8 cellular contexts compared by ENCODE assay signal in the genomic region with DNA sequence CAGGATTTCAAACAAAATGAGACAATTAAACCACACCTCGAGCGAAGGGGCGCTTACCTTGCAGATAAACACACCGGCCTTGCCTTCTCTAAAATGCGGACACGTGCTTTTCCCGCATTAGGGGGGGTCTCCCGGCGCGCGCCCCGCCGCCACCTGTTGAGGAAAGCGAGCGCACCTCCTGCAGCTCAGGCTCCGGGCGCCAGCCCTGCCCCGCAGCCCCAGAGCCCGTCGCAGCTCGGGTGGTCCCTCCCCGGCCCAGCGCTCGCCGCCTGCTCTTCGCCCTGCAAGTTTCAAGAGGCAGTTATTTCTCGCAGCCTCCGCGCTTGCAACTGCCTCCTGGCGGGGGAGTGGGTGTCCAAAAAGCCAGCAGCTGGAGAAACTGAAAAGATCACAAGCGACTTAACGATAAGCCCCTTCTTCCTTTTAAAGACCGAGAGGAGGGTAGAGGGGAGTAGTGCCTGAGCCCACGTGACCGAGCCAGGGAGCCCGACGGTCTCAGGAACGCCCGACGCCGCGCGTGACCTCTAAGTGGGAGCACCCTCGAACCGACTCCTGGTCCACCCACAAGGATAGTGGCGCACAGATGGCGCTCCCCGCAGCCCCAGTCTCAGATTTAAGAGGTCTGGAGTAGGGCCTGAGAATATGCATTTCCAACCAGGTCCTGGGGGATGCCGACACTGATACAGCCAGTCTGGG. TPM values are rescaled to one million over a fixed set of nuclear protein-coding genes. Genes with fewer than 3 reads are reported as not detected.
A peak's percentile ranks its signal among the peaks of the same experiment; 100 is the strongest.
DNase-seq lines count a peak whose midpoint lies in the region; ATAC-seq and TF ChIP-seq lines count a peak whose summit lies in the region.

A gene (minus strand): TSS at position 396 of the 696 bp plus-strand sequence. CDS start 11,386 bp downstream, outside the sequence.

- peak in 1 of 2 donors; percentile 30 for TF ChIP-seq CTCF in right atrium auricular region (IDR thresholded peaks at IDR 0.05)
- TF ChIP-seq CTCF in sigmoid colon (IDR thresholded peaks at IDR 0.05) = no peak

- DNase-seq in SHP77 (lab: John Stamatoyannopoulos, UW) (peak; percentile 9 to 31), SHP77 treated with DMSO at 0.1 percent for 48 hours (lab: John Stamatoyannopoulos, UW) (no peak), NCI-H524 (lab: John Stamatoyannopoulos, UW) (peak; percentile 94 to 97), right atrium auricular region (ENCODE audit: low spot score) (no peak), sigmoid colon (no peak), G401 (ENCODE audit: low spot score) (no peak)

- TF ChIP-seq POLR2A in sigmoid colon (IDR thresholded peaks at IDR 0.05) = no peak

- no peaks in the 10 kb centered on the region for H3K27me3 ChIP-seq in right atrium auricular region
- H3K27me3 ChIP-seq in sigmoid colon = peaks cover 0 to 61% (median 19%) of the 10 kb centered on the region in 3 donors

- ATAC-seq in HG02588 (IDR thresholded peaks at IDR 0.05; ENCODE audit: unreplicated experiment) = peak; percentile 34

- H3K4me1 ChIP-seq in right atrium auricular region = peaks cover 0 to 17% of the 10 kb centered on the region in 2 donors
- peaks cover 0 to 17% (median 16%) of the 10 kb centered on the region in 4 donors for H3K4me1 ChIP-seq in sigmoid colon

- H3K36me3 ChIP-seq in right atrium auricular region (no peaks in the 10 kb centered on the region), sigmoid colon (no peaks in the 10 kb centered on the region)

- WGBS in sigmoid colon, 2 donors = 1 to 2% methylated on average over 49 of the region's 49 CpGs

- H3K9me3 ChIP-seq in right atrium auricular region = no peaks in the 10 kb centered on the region
- H3K9me3 ChIP-seq in sigmoid colon = no peaks in the 10 kb centered on the region

- peaks cover 34% of the 10 kb centered on the region for H3K4me1 Mint-ChIP-seq in activated naive CD4-positive, alpha-beta T cell treated with anti-CD3 and anti-CD28 coated beads, Interleukin-2, amount 50 U/mL, for 24 hours

- intact Hi-C loops in sigmoid colon (cut with DNase I) = no loop called here

- in situ Hi-C loops in G401 (cut with HindIII; ENCODE audit: low sequenced_read_pairs) = no loop called here

- no peaks in the 10 kb centered on the region for H3K9me3 Mint-ChIP-seq in activated naive CD4-positive, alpha-beta T cell treated with anti-CD3 and anti-CD28 coated beads, Interleukin-2, amount 50 U/mL, for 24 hours

- H3K36me3 Mint-ChIP-seq in activated naive CD4-positive, alpha-beta T cell treated with anti-CD3 and anti-CD28 coated beads, Interleukin-2, amount 50 U/mL, for 24 hours = no peaks in the 10 kb centered on the region

- H3K27ac ChIP-seq in right atrium auricular region = no peak within 1 kb of the TSS
- no peak within 1 kb of the TSS for H3K27ac ChIP-seq in sigmoid colon

- H3K27ac Mint-ChIP-seq in activated naive CD4-positive, alpha-beta T cell treated with anti-CD3 and anti-CD28 coated beads, Interleukin-2, amount 50 U/mL, for 24 hours = no peak within 1 kb of the TSS

- TF ChIP-seq EP300 in sigmoid colon (IDR thresholded peaks at IDR 0.05) = no peak

- H3K4me3 ChIP-seq in right atrium auricular region = peak within 1 kb of the TSS; percentile 39 to 51
- H3K4me3 ChIP-seq in sigmoid colon = peak within 1 kb of the TSS in 3 of 4 donors; percentile 32 to 39 (median 38)

- H3K27me3 Mint-ChIP-seq in activated naive CD4-positive, alpha-beta T cell treated with anti-CD3 and anti-CD28 coated beads, Interleukin-2, amount 50 U/mL, for 24 hours = peaks cover 3% of the 10 kb centered on the region

- H3K4me3 Mint-ChIP-seq in activated naive CD4-positive, alpha-beta T cell treated with anti-CD3 and anti-CD28 coated beads, Interleukin-2, amount 50 U/mL, for 24 hours = peak within 1 kb of the TSS; percentile 82

RNA-seq across cellular contexts. Expression of the gene that starts here (rescaled TPM):
- under 1 TPM; 0.20 to 0.30 TPM for total RNA-seq in right atrium auricular region
- 1 to 10 TPM in 1 of 4 donors, under 1 TPM in 2, not detected in 1; 0.16 to 1.8 (median 0.27) TPM for total RNA-seq in sigmoid colon
- polyA plus RNA-seq in sigmoid colon = under 1 TPM in 1 of 3 donors, not detected in 2; 0.55 TPM
- total RNA-seq in G401 (2014; rRNA removed; shearing (Covaris generic)) = not detected in 2 replicates

Comparison
In these comparisons a context has a peak if more than half of its experiments do, and no peak if none do; other contexts are left out.
1. DNase-seq: peak in SHP77 (2 of 2) and NCI-H524 (2 of 2); none in SHP77 treated with DMSO at 0.1 percent for 48 hours (single experiment), right atrium auricular region (single experiment), sigmoid colon (single experiment) and G401 (single experiment).